ENCODE assay signal across 8 cellular contexts in genomic region chr20:59042796-59043621, GRCh38. TPM values are rescaled to one million over a fixed set of nuclear protein-coding genes. Genes with fewer than 3 reads are reported as not detected.
DNase-seq lines count a peak whose midpoint lies in the region; ATAC-seq and TF ChIP-seq lines count a peak whose summit lies in the region.

No MANE protein-coding gene starts in this region.

- H3K9me3 ChIP-seq in lower lobe of right lung: no peaks in the 10 kb centered on the region

- H3K4me1 Mint-ChIP-seq in CD14-positive monocyte: peaks cover 40% of the 10 kb centered on the region

- H3K27me3 Mint-ChIP-seq in CD14-positive monocyte (ENCODE audit: low read depth in 3 of 3): peaks cover 0 to 2% (median 2%) of the 10 kb centered on the region in 3 donors

- peak overlapping the region; percentile 86 to 96 (median 92) for H3K27ac Mint-ChIP-seq in CD14-positive monocyte

- peaks cover 14 to 18% of the 10 kb centered on the region in 2 donors for H3K36me3 Mint-ChIP-seq in CD14-positive monocyte

- H3K27ac ChIP-seq in dorsolateral prefrontal cortex (peak overlapping the region; percentile 0 to 94 (median 85)), lower lobe of right lung (peak overlapping the region; percentile 87)

- ATAC-seq in GM19395 (IDR thresholded peaks at IDR 0.05; ENCODE audit: unreplicated experiment) (peak; percentile 85), HG03521 (IDR thresholded peaks at IDR 0.05; ENCODE audit: unreplicated experiment) (peak; percentile 94), lower lobe of right lung (peak; percentile 99)

- intact Hi-C loops in CD14-positive monocyte (cut with micrococcal nuclease): loop anchor here in 1 of 2 donors (5.0 to 10.0 kb wide), 2 partner anchors 146 to 388 kb away; partner anchors contain the start of gene STX16
- intact Hi-C loops in dorsolateral prefrontal cortex (cut with DNase I): loop anchor here (1.0 to 10.0 kb wide), 6 partner anchors 11 to 452 kb away; partner anchors contain the start of genes ATP5F1E (in 1 of the 2) and NELFCD (in 1 of the 2)
- intact Hi-C loops in lower lobe of right lung (cut with DNase I): no loop called here

- DNase-seq in CD14-positive monocyte (ENCODE audit: low spot score) (peak; percentile 90), NCI-H748 treated with DMSO at 0.1 percent for 48 hours (lab: John Stamatoyannopoulos, UW) (peak; percentile 52), dorsolateral prefrontal cortex (peak; percentile 74 to 94 (median 86)), lower lobe of right lung (peak; percentile 97)
- peak; percentile 93 for DNase-seq in activated CD4-positive, alpha-beta T cell treated with anti-CD3 and anti-CD28 coated beads, Interleukin-2, amount 50 U/mL, for 48 hours
- DNase-seq in stimulated activated CD4-positive, alpha-beta T cell treated with anti-CD3 and anti-CD28 coated beads, Interleukin-4, amount 100 ng/mL, for 48 hours (ENCODE audit: low read depth in 2 of 2): peak; percentile 91 to 92

- H3K4me1 ChIP-seq in lower lobe of right lung: peaks cover 42% of the 10 kb centered on the region

- peak overlapping the region; percentile 85 to 91 for H3K4me3 Mint-ChIP-seq in CD14-positive monocyte

- TF ChIP-seq CTCF in CD14-positive monocyte (IDR thresholded peaks at IDR 0.05) (no peak), dorsolateral prefrontal cortex (IDR thresholded peaks at IDR 0.05 in 54 of 56, conservative IDR thresholded peaks at IDR 0.05 in 2 of 56; ENCODE audit: low read depth in 1 of 56, partially characterized antibody in 56 of 56) (peak in 31 of 56 donors; percentile 5 to 66 (median 29)), lower lobe of right lung (IDR thresholded peaks at IDR 0.05) (no peak)

- H3K9me3 Mint-ChIP-seq in CD14-positive monocyte: no peaks in the 10 kb centered on the region

- H3K4me3 ChIP-seq in dorsolateral prefrontal cortex: peak overlapping the region; percentile 58 to 96 (median 85)
- peak overlapping the region; percentile 93 for H3K4me3 ChIP-seq in lower lobe of right lung

- H3K27me3 ChIP-seq in dorsolateral prefrontal cortex (no peaks in the 10 kb centered on the region), lower lobe of right lung (ENCODE audit: low read depth) (no peaks in the 10 kb centered on the region)

- peaks cover 4% of the 10 kb centered on the region for H3K36me3 ChIP-seq in lower lobe of right lung

RNA-seq across cellular contexts. Expression of gene PRELID3B, which starts 0.4 kb away (rescaled TPM):
- 10 to 100 TPM; 16.9 to 21.0 TPM for polyA plus RNA-seq in CD14-positive monocyte
- total RNA-seq in dorsolateral prefrontal cortex (10 to 100 TPM; 15.9 to 41.2 (median 26.9) TPM), lower lobe of right lung (43.0 TPM)

RNA-seq across cellular contexts. Expression of gene ATP5F1E, which starts 10.9 kb away (rescaled TPM):
- 100 to 1,000 TPM; 102 to 105 TPM for polyA plus RNA-seq in CD14-positive monocyte
- 10 to 100 TPM; 31.5 to 78.6 (median 49.1) TPM for total RNA-seq in dorsolateral prefrontal cortex
- total RNA-seq in lower lobe of right lung: 73.8 TPM

RNA-seq across cellular contexts. Expression of gene TUBB1, which starts 23.8 kb away (rescaled TPM):
- 1 to 10 TPM; 2.4 to 3.1 TPM for polyA plus RNA-seq in CD14-positive monocyte
- under 1 TPM in 56 of 120 experiments, not detected in 64; 0.07 to 0.78 (median 0.24) TPM for total RNA-seq in dorsolateral prefrontal cortex
- 6.5 TPM for total RNA-seq in lower lobe of right lung

RNA-seq across cellular contexts. Expression of gene CTSZ, which starts 36.0 kb away (rescaled TPM):
- 10 to 100 TPM; 62.6 to 86.4 TPM for polyA plus RNA-seq in CD14-positive monocyte
- total RNA-seq in dorsolateral prefrontal cortex (10 to 100 TPM; 33.6 to 99.6 (median 49.4) TPM), lower lobe of right lung (533 TPM)

Comparison
In these comparisons a context has a peak if more than half of its experiments do, and no peak if none do; other contexts are left out.
1. Peak in every context shown above with its lines: DNase-seq, ATAC-seq, H3K4me3 ChIP-seq and H3K27ac ChIP-seq.
2. CTCF ChIP-seq: peak in dorsolateral prefrontal cortex (31 of 56); none in CD14-positive monocyte (single experiment) and lower lobe of right lung (single experiment).